Comparison of ENCODE assay signal across 8 cellular contexts in genomic region chr20:46994341-46994740, GRCh38.
DNase-seq lines count a peak whose midpoint lies in the region; ATAC-seq and TF ChIP-seq lines count a peak whose summit lies in the region.

No MANE protein-coding gene starts in this region.

- POLR2A ChIA-PET in CD8-positive, alpha-beta memory T cell (lab: Charles Lee), result no interaction called here

- peak overlapping the region in 5 of 8 donors; percentile 32 to 91 (median 80) for H3K27ac Mint-ChIP-seq in CD8-positive, alpha-beta memory T cell

- no peaks in the 10 kb centered on the region for H3K9me3 ChIP-seq in CD8-positive, alpha-beta memory T cell (ENCODE audit: low read length)
- no peaks in the 10 kb centered on the region for H3K9me3 ChIP-seq in KOPT-K1 (ENCODE audit: insufficient read depth, low read length, poor library complexity, severe bottlenecking)

- H3K27me3 ChIP-seq in CD8-positive, alpha-beta memory T cell (ENCODE audit: insufficient read depth, low read length, poor library complexity, severe bottlenecking), result no peaks in the 10 kb centered on the region

- H3K27me3 Mint-ChIP-seq in CD8-positive, alpha-beta memory T cell, result peaks cover 13 to 21% of the 10 kb centered on the region in 2 donors

- peak overlapping the region; percentile 60 to 89 (median 82) for H3K4me3 Mint-ChIP-seq in CD8-positive, alpha-beta memory T cell

- TF ChIP-seq CTCF in epithelial cell of esophagus (IDR thresholded peaks at IDR 0.05; ENCODE audit: insufficient read depth, low read depth, low read length, missing control alignments), result no peak

- no peaks in the 10 kb centered on the region for H3K36me3 ChIP-seq in CD8-positive, alpha-beta memory T cell (ENCODE audit: insufficient read depth, low read length)
- H3K36me3 ChIP-seq in KOPT-K1 (ENCODE audit: insufficient read depth, low read length), result no peaks in the 10 kb centered on the region

- CTCF ChIA-PET in CD8-positive, alpha-beta memory T cell (lab: Charles Lee), result no interaction called here

- no peaks in the 10 kb centered on the region for H3K36me3 Mint-ChIP-seq in CD8-positive, alpha-beta memory T cell

- peaks cover 0 to 1% (median 0%) of the 10 kb centered on the region in 5 donors for H3K9me3 Mint-ChIP-seq in CD8-positive, alpha-beta memory T cell

- peak in 1 of 5 donors; percentile 3 for DNase-seq in CD8-positive, alpha-beta memory T cell
- DNase-seq in epithelial cell of esophagus (ENCODE audit: low read depth), result peak; percentile 64
- DNase-seq in SW 1271 (lab: John Stamatoyannopoulos, UW), result no peak
- no peak for DNase-seq in Right ventricle myocardium inferior (ENCODE audit: missing footprints)
- DNase-seq in effector CD8-positive, alpha-beta T cell (lab: John Stamatoyannopoulos, UW), result no peak
- DNase-seq in A172 (ENCODE audit: low spot score), result no peak

- H3K4me1 ChIP-seq in CD8-positive, alpha-beta memory T cell (ENCODE audit: insufficient read depth, low read length), result no peaks in the 10 kb centered on the region

- H3K4me1 Mint-ChIP-seq in CD8-positive, alpha-beta memory T cell, result peaks cover 5 to 19% (median 9%) of the 10 kb centered on the region in 3 donors

- intact Hi-C loops in Right ventricle myocardium inferior (cut with DNase I), result no loop called here

- H3K4me3 ChIP-seq in CD8-positive, alpha-beta memory T cell (ENCODE audit: low read length), result no peak overlapping the region
- no peak overlapping the region for H3K4me3 ChIP-seq in epithelial cell of esophagus (ENCODE audit: low read length)

- H3K27ac ChIP-seq in CD8-positive, alpha-beta memory T cell (ENCODE audit: low read depth, low read length), result no peak overlapping the region
- H3K27ac ChIP-seq in KOPT-K1 (ENCODE audit: low read depth, low read length, poor library complexity, severe bottlenecking), result peak overlapping the region; percentile 36

- ATAC-seq in GM19467 (IDR thresholded peaks at IDR 0.05; ENCODE audit: unreplicated experiment), result peak; percentile 97
- ATAC-seq in Right ventricle myocardium inferior, result no peak
